Comparison of ENCODE assay signal across 11 cellular contexts in the genomic region with DNA sequence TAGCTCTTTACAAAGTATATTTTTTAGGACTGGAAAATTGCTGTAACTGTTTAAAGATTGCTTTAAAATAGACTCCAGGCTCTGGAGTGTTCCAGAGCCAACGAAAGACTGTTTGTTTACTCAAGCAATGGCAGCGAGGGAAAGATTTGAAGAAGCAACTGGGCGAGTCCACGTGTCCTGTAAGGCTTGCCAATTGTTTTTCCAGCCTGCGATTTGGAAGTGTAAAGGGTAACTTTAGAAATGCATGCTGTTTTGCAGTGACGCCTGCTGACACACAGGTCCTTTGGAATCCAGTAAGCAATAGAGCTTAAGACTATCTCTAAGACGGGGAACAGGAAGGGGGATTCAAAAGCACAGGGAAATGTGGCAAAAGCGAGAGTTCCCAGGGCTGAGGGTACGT. TPM values are rescaled to one million over a fixed set of nuclear protein-coding genes. Genes with fewer than 3 reads are reported as not detected.
DNase-seq lines count a peak whose midpoint lies in the region; ATAC-seq and TF ChIP-seq lines count a peak whose summit lies in the region.
"Had no signal": no experiment of that assay in that cellular context is flagged by ENCODE, and none has a peak within 500 bp of the region (broad histone marks: within the 10 kb centered on the region; RNA-seq: fewer than 3 reads in every experiment).

No MANE protein-coding gene starts in this region.

- peak overlapping the region; percentile 88 for H3K27ac Mint-ChIP-seq in progenitor cell of endocrine pancreas
- H3K27ac Mint-ChIP-seq: activated CD4-positive, alpha-beta T cell treated with anti-CD3 and anti-CD28 coated beads, Interleukin-2, amount 10 ng/mL, durations not matched to agents 7 days and 5 days; CD4-positive, CD25-positive, alpha-beta regulatory T cell had no signal

- peaks cover 24% of the 10 kb centered on the region for H3K4me1 Mint-ChIP-seq in progenitor cell of endocrine pancreas (ENCODE audit: low read depth)
- H3K4me1 Mint-ChIP-seq: activated CD4-positive, alpha-beta T cell treated with anti-CD3 and anti-CD28 coated beads, Interleukin-2, amount 10 ng/mL, durations not matched to agents 7 days and 5 days; CD4-positive, CD25-positive, alpha-beta regulatory T cell had no signal

- no peaks in the 10 kb centered on the region for H3K36me3 ChIP-seq in ascending aorta

- no peak for TF ChIP-seq CTCF in ascending aorta (IDR thresholded peaks at IDR 0.05)
- no peak for TF ChIP-seq CTCF in progenitor cell of endocrine pancreas (IDR thresholded peaks at IDR 0.05; ENCODE audit: unreplicated experiment)

- H3K27ac ChIP-seq in ascending aorta = peak overlapping the region; percentile 58 to 72

- peaks cover 4% of the 10 kb centered on the region for H3K27me3 Mint-ChIP-seq in progenitor cell of endocrine pancreas
- H3K27me3 Mint-ChIP-seq: activated CD4-positive, alpha-beta T cell treated with anti-CD3 and anti-CD28 coated beads, Interleukin-2, amount 10 ng/mL, durations not matched to agents 7 days and 5 days had no signal

- intact Hi-C loops in ascending aorta (cut with DNase I) (loop anchor here (2.0 kb wide), 3 partner anchors 14 to 116 kb away; a partner anchor contains a TSS), left ventricle myocardium superior (cut with micrococcal nuclease) (no loop called here)

- H3K36me3 Mint-ChIP-seq in progenitor cell of endocrine pancreas (ENCODE audit: insufficient read depth) = no peaks in the 10 kb centered on the region
- H3K36me3 Mint-ChIP-seq: CD4-positive, CD25-positive, alpha-beta regulatory T cell had no signal

- peak; percentile 64 for ATAC-seq in left ventricle myocardium superior
- no peak for ATAC-seq in GM18517 (IDR thresholded peaks at IDR 0.05; ENCODE audit: unreplicated experiment)
- no peak for ATAC-seq in GM18909 (IDR thresholded peaks at IDR 0.05; ENCODE audit: poor library complexity, unreplicated experiment)
- no peak for ATAC-seq in HG03442 (IDR thresholded peaks at IDR 0.05; ENCODE audit: unreplicated experiment)

- no peaks in the 10 kb centered on the region for H3K27me3 ChIP-seq in ascending aorta

- H3K4me3 Mint-ChIP-seq in progenitor cell of endocrine pancreas (ENCODE audit: low read depth) = peak overlapping the region; percentile 62
- H3K4me3 Mint-ChIP-seq: activated CD4-positive, alpha-beta T cell treated with anti-CD3 and anti-CD28 coated beads, Interleukin-2, amount 10 ng/mL, durations not matched to agents 7 days and 5 days; CD4-positive, CD25-positive, alpha-beta regulatory T cell had no signal

- H3K9me3 Mint-ChIP-seq in progenitor cell of endocrine pancreas (ENCODE audit: low read depth) = no peaks in the 10 kb centered on the region
- H3K9me3 Mint-ChIP-seq: activated CD4-positive, alpha-beta T cell treated with anti-CD3 and anti-CD28 coated beads, Interleukin-2, amount 10 ng/mL, durations not matched to agents 7 days and 5 days; CD4-positive, CD25-positive, alpha-beta regulatory T cell had no signal

- peaks cover 0 to 19% of the 10 kb centered on the region in 2 donors for H3K4me1 ChIP-seq in ascending aorta

- peak overlapping the region in 1 of 2 donors; percentile 38 for H3K4me3 ChIP-seq in ascending aorta

- H3K9me3 ChIP-seq in ascending aorta = no peaks in the 10 kb centered on the region

- DNase-seq in ELF-1 (ENCODE audit: low read depth, low spot score) (peak; percentile 25), ascending aorta (ENCODE audit: low spot score in 2 of 2) (peak in 1 of 2 donors; percentile 73), left ventricle myocardium superior (no peak), progenitor cell of endocrine pancreas (ENCODE audit: low spot score, unreplicated experiment) (no peak), HuH-7 (ENCODE audit: low spot score) (no peak)
- DNase-seq: activated CD4-positive, alpha-beta T cell treated with anti-CD3 and anti-CD28 coated beads, Interleukin-2, amount 10 ng/mL, durations not matched to agents 7 days and 5 days; CD4-positive, CD25-positive, alpha-beta regulatory T cell; nucleus accumbens had no signal

RNA-seq across cellular contexts. Expression of a gene that starts 55.8 kb away (rescaled TPM):
- total RNA-seq in ascending aorta (69.1 TPM), left ventricle myocardium superior (377 TPM), progenitor cell of endocrine pancreas (58.1 and 60.4 TPM in 2 replicates)
- total RNA-seq: activated CD4-positive, alpha-beta T cell treated with anti-CD3 and anti-CD28 coated beads, Interleukin-2, amount 10 ng/mL, durations not matched to agents 7 days and 5 days; CD4-positive, CD25-positive, alpha-beta regulatory T cell had no signal
